In the genomic region with DNA sequence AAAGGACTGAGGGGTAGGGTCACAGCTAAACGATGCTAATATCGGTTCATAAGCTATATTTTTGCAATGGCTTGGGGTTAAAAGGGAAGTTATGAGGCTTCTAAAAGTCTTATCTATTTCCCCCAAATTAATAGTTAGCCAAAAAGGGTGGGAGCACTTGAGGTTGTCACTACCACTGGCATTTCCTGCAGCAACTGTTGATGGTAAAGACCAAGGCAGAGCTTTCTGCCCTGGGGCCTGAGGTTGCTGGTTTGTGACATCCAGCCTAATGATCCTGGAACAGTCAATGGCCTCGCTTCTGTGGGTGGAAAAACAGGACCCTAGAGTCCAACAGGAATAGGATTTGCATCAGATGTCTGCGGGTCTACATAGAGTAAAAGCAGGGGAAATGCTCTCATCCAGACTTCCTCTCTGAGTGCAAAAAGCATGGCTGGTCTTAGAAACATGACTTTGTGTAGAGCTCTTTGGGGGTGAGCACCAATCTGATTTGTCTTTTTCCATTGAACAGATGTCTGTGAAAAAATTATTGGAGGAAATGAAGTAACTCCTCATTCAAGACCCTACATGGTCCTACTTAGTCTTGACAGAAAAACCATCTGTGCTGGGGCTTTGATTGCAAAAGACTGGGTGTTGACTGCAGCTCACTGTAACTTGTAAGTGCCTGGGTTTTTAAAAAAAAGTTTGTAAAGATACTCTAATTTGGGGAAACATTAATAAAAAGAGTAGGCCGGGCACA, we compare ENCODE assay signal across 27 cellular contexts. TPM values are rescaled to one million over a fixed set of nuclear protein-coding genes. Genes with fewer than 3 reads are reported as not detected.
DNase-seq lines count a peak whose midpoint lies in the region; TF ChIP-seq lines count a peak whose summit lies in the region.
"Had no signal": no experiment of that assay in that cellular context is flagged by ENCODE, and none has a peak within 500 bp of the region (broad histone marks: within the 10 kb centered on the region; RNA-seq: fewer than 3 reads in every experiment).

No MANE protein-coding gene starts in this region.

- H3K23me2 ChIP-seq in H9 (ENCODE audit: insufficient read length, low read depth, low read length, poor library complexity, severe bottlenecking), result no peaks in the 10 kb centered on the region

- peak overlapping the region; percentile 35 for H3K4me3 ChIP-seq in mononuclear cell (ENCODE audit: low read length)
- H3K4me3 ChIP-seq: pancreas, uterus had no signal

- H3K4ac ChIP-seq in H9 (ENCODE audit: low read depth, low read length), result no peak overlapping the region

- DNase-seq in activated CD4-positive, alpha-beta memory T cell treated with anti-CD3 and anti-CD28 coated beads, Interleukin-2, amount 10 ng/mL, durations not matched to agents 7 days and 5 days, result peak; percentile 39
- no peak for DNase-seq in activated CD4-positive, alpha-beta memory T cell treated with anti-CD3 and anti-CD28 coated beads for 36 hours
- DNase-seq in EH (ENCODE audit: low read depth) (peak; percentile 7), hepatic stellate cell (ENCODE audit: low spot score) (no peak), H9 (no peak)
- no peak for DNase-seq in T-helper 2 cell treated with Interferon-gamma antibody and Interleukin-4, amounts not matched to agents 5 μg/mL and 100 μg/mL, for 36 hours (ENCODE audit: low spot score)
- DNase-seq in effector CD4-positive, alpha-beta T cell, result no peak
- DNase-seq: C1 segment of cervical spinal cord; esophagus squamous epithelium; GF-D8; IMR-90; left cardiac atrium; mesenchymal stem cell; naive B cell; NCI-H1694; NCI-H2171 treated with DMSO at 0.1 percent for 48 hours; NCI-H69; pancreas; PC-3; SHP77; stimulated activated CD4-positive, alpha-beta T cell treated with anti-CD3 and anti-CD28 coated beads, Interleukin-15, amount 100 ng/mL, for 24 hours; uterus had no signal

- H4K91ac ChIP-seq in H9 (ENCODE audit: insufficient read length, low read depth, low read length), result no peak overlapping the region

- H3K27me3 Mint-ChIP-seq in activated CD4-positive, alpha-beta memory T cell treated with anti-CD3 and anti-CD28 coated beads, Interleukin-2, amount 10 ng/mL, durations not matched to agents 7 days and 5 days, result peaks cover 5% of the 10 kb centered on the region
- peaks cover 2% of the 10 kb centered on the region for H3K27me3 Mint-ChIP-seq in activated CD4-positive, alpha-beta memory T cell treated with anti-CD3 and anti-CD28 coated beads for 36 hours
- H3K27me3 Mint-ChIP-seq in T-helper 2 cell treated with Interferon-gamma antibody and Interleukin-4, amounts not matched to agents 5 μg/mL and 100 μg/mL, for 36 hours (ENCODE audit: low read depth), result peaks cover 4% of the 10 kb centered on the region
- H3K27me3 Mint-ChIP-seq in H9 (ENCODE audit: low read depth), result peaks cover 2% of the 10 kb centered on the region; the same call in 1 of the 2 replicates

- H2BK120ac ChIP-seq in H9 (ENCODE audit: low read depth, low read length, poor library complexity, severe bottlenecking), result no peak overlapping the region

- H4K5ac ChIP-seq in H9 (ENCODE audit: insufficient read length, low read depth, low read length), result no peak overlapping the region

- H3K27me3 ChIP-seq in mononuclear cell (ENCODE audit: insufficient read depth, low read length), result no peaks in the 10 kb centered on the region
- no peaks in the 10 kb centered on the region for H3K27me3 ChIP-seq in H9 (ENCODE audit: insufficient read depth, low read length)
- H3K27me3 ChIP-seq: esophagus squamous epithelium, uterus had no signal

- no peaks in the 10 kb centered on the region for H4K20me1 ChIP-seq in H9 (ENCODE audit: control insufficient read depth, insufficient read depth, insufficient read length)

- peak overlapping the region; percentile 83 for H3K4me3 Mint-ChIP-seq in activated CD4-positive, alpha-beta memory T cell treated with anti-CD3 and anti-CD28 coated beads, Interleukin-2, amount 10 ng/mL, durations not matched to agents 7 days and 5 days
- H3K4me3 Mint-ChIP-seq in activated CD4-positive, alpha-beta memory T cell treated with anti-CD3 and anti-CD28 coated beads for 36 hours, result no peak overlapping the region
- H3K4me3 Mint-ChIP-seq in T-helper 2 cell treated with Interferon-gamma antibody and Interleukin-4, amounts not matched to agents 5 μg/mL and 100 μg/mL, for 36 hours, result peak overlapping the region; percentile 80
- no peak overlapping the region for H3K4me3 Mint-ChIP-seq in H9
- H3K4me3 Mint-ChIP-seq: naive B cell, WTC11 had no signal

- H2AK5ac ChIP-seq in H9 (ENCODE audit: insufficient read length, low read length), result no peak overlapping the region

- peaks cover 74% of the 10 kb centered on the region for H3K4me1 Mint-ChIP-seq in activated CD4-positive, alpha-beta memory T cell treated with anti-CD3 and anti-CD28 coated beads, Interleukin-2, amount 10 ng/mL, durations not matched to agents 7 days and 5 days
- H3K4me1 Mint-ChIP-seq in activated CD4-positive, alpha-beta memory T cell treated with anti-CD3 and anti-CD28 coated beads for 36 hours (ENCODE audit: low read depth), result peaks cover 49% of the 10 kb centered on the region
- H3K4me1 Mint-ChIP-seq in T-helper 2 cell treated with Interferon-gamma antibody and Interleukin-4, amounts not matched to agents 5 μg/mL and 100 μg/mL, for 36 hours (ENCODE audit: low read depth), result peaks cover 61% of the 10 kb centered on the region
- peaks cover 9 to 12% of the 10 kb centered on the region in 2 experiments for H3K4me1 Mint-ChIP-seq in H9

- H3K4me1 ChIP-seq in mononuclear cell (ENCODE audit: insufficient read depth, low read length) (peaks cover 26% of the 10 kb centered on the region), H9 (ENCODE audit: insufficient read depth, low read length) (peaks cover 1% of the 10 kb centered on the region)
- H3K4me1 ChIP-seq: esophagus squamous epithelium, pancreas, uterus had no signal

- no peak overlapping the region for H2BK20ac ChIP-seq in H9 (ENCODE audit: low read depth, low read length, poor library complexity, severe bottlenecking)

- H3K9me3 ChIP-seq in mononuclear cell (ENCODE audit: low read depth, low read length), result no peaks in the 10 kb centered on the region
- no peaks in the 10 kb centered on the region for H3K9me3 ChIP-seq in H9 (ENCODE audit: control insufficient read depth, low read depth, low read length)
- H3K9me3 ChIP-seq: esophagus squamous epithelium, pancreas, uterus had no signal

- CTCF ChIA-PET in activated CD4-positive, alpha-beta memory T cell treated with anti-CD3 and anti-CD28 coated beads, Interleukin-2, amount 10 ng/mL, durations not matched to agents 7 days and 5 days (lab: Charles Lee), result interaction anchor here (0.6 to 7.5 kb wide), 10 partner anchors 29 to 202 kb away, joined by 3 to 45 read pairs (median 6); a partner anchor contains a TSS
- CTCF ChIA-PET in activated CD4-positive, alpha-beta memory T cell treated with anti-CD3 and anti-CD28 coated beads for 36 hours (lab: Charles Lee), result interaction anchor here (0.8 to 1.0 kb wide), 2 partner anchors 9 to 41 kb away, joined by 3 read pairs; no protein-coding TSS in a partner anchor

- H3K56ac ChIP-seq in H9 (ENCODE audit: insufficient read length, low read depth, low read length), result no peak overlapping the region

- H3K27ac ChIP-seq in H9 (ENCODE audit: insufficient read length, low read depth, low read length), result no peak overlapping the region
- H3K27ac ChIP-seq: esophagus squamous epithelium, HL-60, pancreas, uterus had no signal

- H3K14ac ChIP-seq in H9 (ENCODE audit: insufficient read depth, low read length), result no peak overlapping the region

- no peak overlapping the region for H3K23ac ChIP-seq in H9 (ENCODE audit: insufficient read length, low read depth, low read length)

- POLR2A ChIA-PET in activated CD4-positive, alpha-beta memory T cell treated with anti-CD3 and anti-CD28 coated beads, Interleukin-2, amount 10 ng/mL, durations not matched to agents 7 days and 5 days (lab: Charles Lee), result interaction anchor here (0.6 to 6.3 kb wide), 15 partner anchors 9 to 586 kb away, joined by 3 to 70 read pairs (median 11); a partner anchor contains a TSS
- POLR2A ChIA-PET in activated CD4-positive, alpha-beta memory T cell treated with anti-CD3 and anti-CD28 coated beads for 36 hours (lab: Charles Lee), result no interaction called here

- no CpG with 5 or more reads among the region's 5 CpGs for WGBS in H9 (ENCODE audit: extremely low coverage, insufficient read length, low lambda C conversion rate)

- no peak for TF ChIP-seq CTCF in H9 (conservative IDR thresholded peaks at IDR 0.05)

- no peak overlapping the region for H3K4me2 ChIP-seq in H9 (ENCODE audit: insufficient read depth, insufficient read length, low read length)

- no peak overlapping the region for H4K8ac ChIP-seq in H9 (replicated peaks; ENCODE audit: insufficient read length, low read depth, low read length)

- no peak overlapping the region for H2AFZ ChIP-seq in H9 (ENCODE audit: low read length)

- peaks cover 9% of the 10 kb centered on the region for H3K9me3 Mint-ChIP-seq in activated CD4-positive, alpha-beta memory T cell treated with anti-CD3 and anti-CD28 coated beads, Interleukin-2, amount 10 ng/mL, durations not matched to agents 7 days and 5 days
- H3K9me3 Mint-ChIP-seq in activated CD4-positive, alpha-beta memory T cell treated with anti-CD3 and anti-CD28 coated beads for 36 hours, result peaks cover 11% of the 10 kb centered on the region
- H3K9me3 Mint-ChIP-seq in T-helper 2 cell treated with Interferon-gamma antibody and Interleukin-4, amounts not matched to agents 5 μg/mL and 100 μg/mL, for 36 hours, result peaks cover 13% of the 10 kb centered on the region
- H3K9me3 Mint-ChIP-seq in H9, result peaks cover 5% of the 10 kb centered on the region in 2 experiments; a peak in 2 of 5 replicates

- H2BK5ac ChIP-seq in H9 (ENCODE audit: insufficient read length, low read length), result no peak overlapping the region

- H3K79me2 ChIP-seq in H9 (ENCODE audit: insufficient read depth, low read length), result no peaks in the 10 kb centered on the region

- no peak overlapping the region for H3T11ph ChIP-seq in H9 (ENCODE audit: low read length)

- intact Hi-C loops in activated CD4-positive, alpha-beta memory T cell treated with anti-CD3 and anti-CD28 coated beads for 36 hours (cut with micrococcal nuclease), result loop anchor here (2.0 to 5.0 kb wide), 2 partner anchors 36 to 43 kb away; no protein-coding TSS in a partner anchor

- no peak overlapping the region for H3K9ac ChIP-seq in H9 (ENCODE audit: extremely low read depth, insufficient read length, low read length)

- no peak overlapping the region for H2BK12ac ChIP-seq in H9 (ENCODE audit: insufficient read length, low read depth, low read length)

- H3K27ac Mint-ChIP-seq in activated CD4-positive, alpha-beta memory T cell treated with anti-CD3 and anti-CD28 coated beads, Interleukin-2, amount 10 ng/mL, durations not matched to agents 7 days and 5 days, result peak overlapping the region; percentile 93
- H3K27ac Mint-ChIP-seq in activated CD4-positive, alpha-beta memory T cell treated with anti-CD3 and anti-CD28 coated beads for 36 hours, result no peak overlapping the region
- H3K27ac Mint-ChIP-seq in T-helper 2 cell treated with Interferon-gamma antibody and Interleukin-4, amounts not matched to agents 5 μg/mL and 100 μg/mL, for 36 hours, result peak overlapping the region; percentile 69
- H3K27ac Mint-ChIP-seq in H9, result no peak overlapping the region
- H3K27ac Mint-ChIP-seq: naive B cell, WTC11 had no signal

- no peak overlapping the region for H2BK15ac ChIP-seq in H9 (ENCODE audit: low read depth, low read length)

- no peak overlapping the region for H3K18ac ChIP-seq in H9 (ENCODE audit: insufficient read length, low read depth, low read length)

- no peaks in the 10 kb centered on the region for H3K79me1 ChIP-seq in H9 (ENCODE audit: insufficient read depth, low read depth, low read length, poor library complexity, severe bottlenecking)

- peaks cover 74% of the 10 kb centered on the region for H3K36me3 Mint-ChIP-seq in activated CD4-positive, alpha-beta memory T cell treated with anti-CD3 and anti-CD28 coated beads, Interleukin-2, amount 10 ng/mL, durations not matched to agents 7 days and 5 days (ENCODE audit: low read depth)
- H3K36me3 Mint-ChIP-seq in activated CD4-positive, alpha-beta memory T cell treated with anti-CD3 and anti-CD28 coated beads for 36 hours, result peaks cover 9% of the 10 kb centered on the region
- peaks cover 71% of the 10 kb centered on the region for H3K36me3 Mint-ChIP-seq in T-helper 2 cell treated with Interferon-gamma antibody and Interleukin-4, amounts not matched to agents 5 μg/mL and 100 μg/mL, for 36 hours (ENCODE audit: low read depth)
- no peaks in the 10 kb centered on the region for H3K36me3 Mint-ChIP-seq in H9 (ENCODE audit: insufficient read depth in 1 of 3, low read depth in 3 of 3)
- H3K36me3 Mint-ChIP-seq: naive B cell had no signal

RNA-seq across cellular contexts. Expression of a gene that starts 2.7 kb away (rescaled TPM):
- total RNA-seq in activated CD4-positive, alpha-beta memory T cell treated with anti-CD3 and anti-CD28 coated beads, Interleukin-2, amount 10 ng/mL, durations not matched to agents 7 days and 5 days, result 1,000 to 10,000 TPM; 1,058 to 1,099 TPM
- 10 to 100 TPM; 13.7 to 16.9 TPM for total RNA-seq in activated CD4-positive, alpha-beta memory T cell treated with anti-CD3 and anti-CD28 coated beads for 36 hours
- 34.8 TPM for total RNA-seq in mononuclear cell
- not detected in 2 replicates for total RNA-seq in H9 (2021)
- total RNA-seq: A673, IMR-90, PC-3, WTC11 had no signal

RNA-seq across cellular contexts. Expression of a gene that starts 54.8 kb away (rescaled TPM):
- total RNA-seq in activated CD4-positive, alpha-beta memory T cell treated with anti-CD3 and anti-CD28 coated beads, Interleukin-2, amount 10 ng/mL, durations not matched to agents 7 days and 5 days, result not detected
- total RNA-seq in activated CD4-positive, alpha-beta memory T cell treated with anti-CD3 and anti-CD28 coated beads for 36 hours, result not detected
- total RNA-seq in mononuclear cell (0.10 TPM), H9 (2021) (37.9 and 38.3 TPM in 2 replicates)
- total RNA-seq: T-helper 1 cell treated with Interleukin-12 subunit alpha and Interleukin-12 subunit beta and Interleukin-4 antibody, amounts not matched to agents 30 ng/mL and 1 ng/mL, for 36 hours had no signal

Comparison
In these comparisons a context has a peak if more than half of its experiments do, and no peak if none do; other contexts are left out.
1. DNase-seq: peak in activated CD4-positive, alpha-beta memory T cell treated with anti-CD3 and anti-CD28 coated beads, Interleukin-2, amount 10 ng/mL, durations not matched to agents 7 days and 5 days (single experiment) and EH (single experiment); none in activated CD4-positive, alpha-beta memory T cell treated with anti-CD3 and anti-CD28 coated beads for 36 hours (single experiment), T-helper 2 cell treated with Interferon-gamma antibody and Interleukin-4, amounts not matched to agents 5 μg/mL and 100 μg/mL, for 36 hours (single experiment), hepatic stellate cell (single experiment), effector CD4-positive, alpha-beta T cell (single experiment) and H9 (single experiment).
2. H3K27ac Mint-ChIP-seq: peak in activated CD4-positive, alpha-beta memory T cell treated with anti-CD3 and anti-CD28 coated beads, Interleukin-2, amount 10 ng/mL, durations not matched to agents 7 days and 5 days (single experiment) and T-helper 2 cell treated with Interferon-gamma antibody and Interleukin-4, amounts not matched to agents 5 μg/mL and 100 μg/mL, for 36 hours (single experiment); none in activated CD4-positive, alpha-beta memory T cell treated with anti-CD3 and anti-CD28 coated beads for 36 hours (single experiment) and H9 (0 of 3).
3. H3K4me3 Mint-ChIP-seq: peak in activated CD4-positive, alpha-beta memory T cell treated with anti-CD3 and anti-CD28 coated beads, Interleukin-2, amount 10 ng/mL, durations not matched to agents 7 days and 5 days (single experiment) and T-helper 2 cell treated with Interferon-gamma antibody and Interleukin-4, amounts not matched to agents 5 μg/mL and 100 μg/mL, for 36 hours (single experiment); none in activated CD4-positive, alpha-beta memory T cell treated with anti-CD3 and anti-CD28 coated beads for 36 hours (single experiment) and H9 (0 of 2).
4. RNA of a gene that starts 2.7 kb away (total RNA-seq): 1,058 to 1,099 TPM in activated CD4-positive, alpha-beta memory T cell treated with anti-CD3 and anti-CD28 coated beads, Interleukin-2, amount 10 ng/mL, durations not matched to agents 7 days and 5 days; 34.8 TPM in mononuclear cell (single experiment), 13.7 to 16.9 TPM in activated CD4-positive, alpha-beta memory T cell treated with anti-CD3 and anti-CD28 coated beads for 36 hours and not detected in H9; every median in the first group is over 10 times any median in the second.
5. RNA of a gene that starts 54.8 kb away (total RNA-seq): 37.9 to 38.3 TPM in H9; 0.10 TPM in mononuclear cell (single experiment), not detected in activated CD4-positive, alpha-beta memory T cell treated with anti-CD3 and anti-CD28 coated beads, Interleukin-2, amount 10 ng/mL, durations not matched to agents 7 days and 5 days and not detected in activated CD4-positive, alpha-beta memory T cell treated with anti-CD3 and anti-CD28 coated beads for 36 hours; every median in the first group is over 10 times any median in the second.